In genomic region chr11:63666874-63667273, GRCh38 we compare ENCODE assay signal across 21 cellular contexts. TPM values are rescaled to one million over a fixed set of nuclear protein-coding genes. Genes with fewer than 3 reads are reported as not detected.
DNase-seq lines count a peak whose midpoint lies in the region; ATAC-seq and TF ChIP-seq lines count a peak whose summit lies in the region.
"Had no signal": no experiment of that assay in that cellular context is flagged by ENCODE, and none has a peak within 500 bp of the region (broad histone marks: within the 10 kb centered on the region; RNA-seq: fewer than 3 reads in every experiment).

No MANE protein-coding gene starts in this region.

- H3K27me3 ChIP-seq in GM23248 (replicated peaks; ENCODE audit: insufficient read depth) (no peaks in the 10 kb centered on the region), skeletal muscle satellite cell (ENCODE audit: control insufficient read depth, insufficient read depth, low read length) (no peaks in the 10 kb centered on the region)
- H3K27me3 ChIP-seq in naive thymus-derived CD4-positive, alpha-beta T cell (ENCODE audit: control insufficient read depth in 2 of 2, insufficient read depth in 2 of 2, low read length in 2 of 2): no peaks in the 10 kb centered on the region
- H3K27me3 ChIP-seq: dorsolateral prefrontal cortex, gastrocnemius medialis, testis had no signal

- H3K4me1 ChIP-seq in GM23248 (ENCODE audit: insufficient read depth) (peaks cover 61% of the 10 kb centered on the region), skeletal muscle satellite cell (ENCODE audit: control insufficient read depth, insufficient read depth, low read length) (peaks cover 64% of the 10 kb centered on the region)
- H3K4me1 ChIP-seq in naive thymus-derived CD4-positive, alpha-beta T cell (ENCODE audit: control insufficient read depth in 2 of 2, insufficient read depth in 2 of 2, low read length in 2 of 2): peaks cover 2 to 3% of the 10 kb centered on the region in 2 donors

- no peaks in the 10 kb centered on the region for H3K27me3 Mint-ChIP-seq in naive thymus-derived CD4-positive, alpha-beta T cell

- intact Hi-C loops in naive thymus-derived CD4-positive, alpha-beta T cell (cut with micrococcal nuclease): no loop called here

- H2AFZ ChIP-seq in GM23248: no peak overlapping the region

- H3K27ac ChIP-seq in GM23248: peak overlapping the region; percentile 91
- H3K27ac ChIP-seq in naive thymus-derived CD4-positive, alpha-beta T cell (ENCODE audit: low read depth, low read length): no peak overlapping the region
- H3K27ac ChIP-seq: lower lobe of right lung, testis, VCaP had no signal

- H3K36me3 Mint-ChIP-seq in naive thymus-derived CD4-positive, alpha-beta T cell: peaks cover 0 to 9% (median 0%) of the 10 kb centered on the region in 5 donors

- peak overlapping the region; percentile 86 for H3K4me3 ChIP-seq in GM23248
- H3K4me3 ChIP-seq in fibroblast of pulmonary artery (replicated peaks; ENCODE audit: low read depth, low read length): no peak overlapping the region
- no peak overlapping the region for H3K4me3 ChIP-seq in skeletal muscle satellite cell (ENCODE audit: low read length)
- H3K4me3 ChIP-seq in naive thymus-derived CD4-positive, alpha-beta T cell (ENCODE audit: low read length): no peak overlapping the region
- H3K4me3 ChIP-seq: dorsolateral prefrontal cortex, gastrocnemius medialis, lower lobe of right lung, testis had no signal

- in situ Hi-C loops in GM23248 (cut with MboI): no loop called here

- CTCF ChIA-PET in naive thymus-derived CD4-positive, alpha-beta T cell (lab: Charles Lee): interaction anchor here (0.5 to 0.6 kb wide), 2 partner anchors 63 to 188 kb away, joined by 3 read pairs; no protein-coding TSS in a partner anchor

- peaks cover 79% of the 10 kb centered on the region for H3K79me2 ChIP-seq in GM23248 (ENCODE audit: insufficient read depth)

- H3K9ac ChIP-seq in GM23248: peak overlapping the region; percentile 94
- H3K9ac ChIP-seq in skeletal muscle satellite cell (ENCODE audit: low read depth, low read length): no peak overlapping the region

- H4K20me1 ChIP-seq in GM23248 (ENCODE audit: insufficient read depth): peaks cover 10% of the 10 kb centered on the region; the same call in 1 of the 2 replicates

- H3K36me3 ChIP-seq in GM23248 (ENCODE audit: low read depth) (no peaks in the 10 kb centered on the region), skeletal muscle satellite cell (ENCODE audit: insufficient read depth, low read length) (peaks cover 5% of the 10 kb centered on the region)
- H3K36me3 ChIP-seq in naive thymus-derived CD4-positive, alpha-beta T cell (ENCODE audit: control insufficient read depth in 2 of 3, insufficient read depth in 3 of 3, low read length in 3 of 3): peaks cover 0 to 7% (median 0%) of the 10 kb centered on the region in 3 experiments
- H3K36me3 ChIP-seq: gastrocnemius medialis, lower lobe of right lung had no signal

- peaks cover 29 to 55% (median 39%) of the 10 kb centered on the region in 7 donors for H3K4me1 Mint-ChIP-seq in naive thymus-derived CD4-positive, alpha-beta T cell

- no peak overlapping the region for H3K27ac Mint-ChIP-seq in naive thymus-derived CD4-positive, alpha-beta T cell
- H3K27ac Mint-ChIP-seq: nephron progenitor cell had no signal

- peak overlapping the region; percentile 95 for H3K4me2 ChIP-seq in GM23248 (ENCODE audit: unreplicated experiment)
- H3K4me2 ChIP-seq in skeletal muscle satellite cell (ENCODE audit: low read length): peak overlapping the region; percentile 68

- WGBS in GM23248 (ENCODE audit: low coverage in 1 of 2, low lambda C conversion rate in 2 of 2, missing lambda C conversion rate in 2 of 2), 2 experiments: 8 to 10% methylated on average over 4 of the region's 4 CpGs

- H3K9me2 ChIP-seq in GM23248 (ENCODE audit: insufficient read depth): no peaks in the 10 kb centered on the region

- H3K9me3 ChIP-seq in GM23248 (ENCODE audit: low read depth) (no peaks in the 10 kb centered on the region), skeletal muscle satellite cell (replicated peaks; ENCODE audit: low read length) (no peaks in the 10 kb centered on the region)
- no peaks in the 10 kb centered on the region for H3K9me3 ChIP-seq in naive thymus-derived CD4-positive, alpha-beta T cell (ENCODE audit: control insufficient read depth in 2 of 3, low read length in 3 of 3)
- H3K9me3 ChIP-seq: gastrocnemius medialis, lower lobe of right lung, testis had no signal

- peaks cover 83% of the 10 kb centered on the region for H3F3A ChIP-seq in GM23248 (ENCODE audit: insufficient read depth)

- TF ChIP-seq CTCF in fibroblast of pulmonary artery (IDR thresholded peaks at IDR 0.05; ENCODE audit: low read length, missing control alignments): no peak

- POLR2A ChIA-PET in naive thymus-derived CD4-positive, alpha-beta T cell (lab: Charles Lee): no interaction called here

- DNase-seq in GM23248 (peak; percentile 84), astrocyte of the hippocampus (ENCODE audit: low read depth, low spot score) (peak; percentile 21), fibroblast of pulmonary artery (ENCODE audit: low read depth) (peak; percentile 62), NCI-H82 (lab: John Stamatoyannopoulos, UW) (no peak)
- DNase-seq in naive thymus-derived CD4-positive, alpha-beta T cell: no peak
- no peak for DNase-seq in stimulated activated CD4-positive, alpha-beta T cell treated with anti-CD3 and anti-CD28 coated beads, Interleukin-12 subunit alpha, Interleukin-12 subunit beta, amount 100 ng/mL, for 4 hours
- DNase-seq in activated CD4-positive, alpha-beta T cell treated with anti-CD3 and anti-CD28 coated beads for 4 hours: no peak
- DNase-seq: aorta; DMS79; dorsolateral prefrontal cortex; gastrocnemius medialis; lower lobe of right lung; NCI-H146; NCI-H510A; nephron progenitor cell; retina; stimulated activated CD4-positive, alpha-beta T cell treated with anti-CD3 and anti-CD28 coated beads, Interleukin-2, amount 100 ng/mL, for 24 hours; testis had no signal

- no peaks in the 10 kb centered on the region for H3K9me3 Mint-ChIP-seq in naive thymus-derived CD4-positive, alpha-beta T cell
- H3K9me3 Mint-ChIP-seq: CD14-positive monocyte had no signal

- no peak overlapping the region for H3K4me3 Mint-ChIP-seq in naive thymus-derived CD4-positive, alpha-beta T cell
- H3K4me3 Mint-ChIP-seq: CD14-positive monocyte, nephron progenitor cell had no signal

- ATAC-seq in naive thymus-derived CD4-positive, alpha-beta T cell: no peak
- ATAC-seq: gastrocnemius medialis, lower lobe of right lung had no signal

RNA-seq across cellular contexts. Expression of gene ATL3, which starts 4.3 kb away (rescaled TPM):
- total RNA-seq in GM23248 (2014; rRNA removed; shearing (Covaris generic)): 199 and 210 TPM in 2 replicates
- 79.5 and 79.9 TPM in 2 replicates for polyA plus RNA-seq in GM23248 (2016; fragmentation: Nextera tagmentation; extraction: Ambion mirVana)
- 119 and 152 TPM in 2 replicates for total RNA-seq in skeletal muscle satellite cell (2012; rRNA removed)
- 10 to 100 TPM; 25.3 to 33.3 (median 29.5) TPM for total RNA-seq in naive thymus-derived CD4-positive, alpha-beta T cell
- polyA plus RNA-seq in naive thymus-derived CD4-positive, alpha-beta T cell: 10 to 100 TPM; 13.8 to 16.7 TPM

RNA-seq across cellular contexts. Expression of gene RTN3, which starts 14.4 kb away (rescaled TPM):
- 66.9 and 113 TPM in 2 replicates for total RNA-seq in GM23248 (2014; rRNA removed; shearing (Covaris generic))
- 123 and 127 TPM in 2 replicates for polyA plus RNA-seq in GM23248 (2016; fragmentation: Nextera tagmentation; extraction: Ambion mirVana)
- total RNA-seq in skeletal muscle satellite cell (2012; rRNA removed): 57.9 and 63.1 TPM in 2 replicates
- total RNA-seq in naive thymus-derived CD4-positive, alpha-beta T cell: 10 to 100 TPM; 20.8 to 65.7 (median 34.4) TPM
- polyA plus RNA-seq in naive thymus-derived CD4-positive, alpha-beta T cell: 10 to 100 TPM; 32.6 to 35.2 TPM

RNA-seq across cellular contexts. Expression of gene PLAAT3, which starts 52.6 kb away (rescaled TPM):
- 1.8 and 4.3 TPM in 2 replicates for total RNA-seq in GM23248 (2014; rRNA removed; shearing (Covaris generic))
- 4.2 and 4.9 TPM in 2 replicates for polyA plus RNA-seq in GM23248 (2016; fragmentation: Nextera tagmentation; extraction: Ambion mirVana)
- 10.3 and 11.7 TPM in 2 replicates for total RNA-seq in skeletal muscle satellite cell (2012; rRNA removed)
- 10 to 100 TPM in 1 of 5 experiments, 1 to 10 TPM in 3, under 1 TPM in 1; 0.92 to 10.3 (median 2.0) TPM for total RNA-seq in naive thymus-derived CD4-positive, alpha-beta T cell
- 1 to 10 TPM; 1.9 to 4.8 TPM for polyA plus RNA-seq in naive thymus-derived CD4-positive, alpha-beta T cell

Comparison
In these comparisons a context has a peak if more than half of its experiments do, and no peak if none do; other contexts are left out.
1. DNase-seq: peak in GM23248 (single experiment), astrocyte of the hippocampus (single experiment) and fibroblast of pulmonary artery (single experiment); none in naive thymus-derived CD4-positive, alpha-beta T cell (0 of 9), stimulated activated CD4-positive, alpha-beta T cell treated with anti-CD3 and anti-CD28 coated beads, Interleukin-12 subunit alpha, Interleukin-12 subunit beta, amount 100 ng/mL, for 4 hours (single experiment), NCI-H82 (single experiment) and activated CD4-positive, alpha-beta T cell treated with anti-CD3 and anti-CD28 coated beads for 4 hours (0 of 2).